22 cellular contexts compared by ENCODE assay signal in the genomic region with DNA sequence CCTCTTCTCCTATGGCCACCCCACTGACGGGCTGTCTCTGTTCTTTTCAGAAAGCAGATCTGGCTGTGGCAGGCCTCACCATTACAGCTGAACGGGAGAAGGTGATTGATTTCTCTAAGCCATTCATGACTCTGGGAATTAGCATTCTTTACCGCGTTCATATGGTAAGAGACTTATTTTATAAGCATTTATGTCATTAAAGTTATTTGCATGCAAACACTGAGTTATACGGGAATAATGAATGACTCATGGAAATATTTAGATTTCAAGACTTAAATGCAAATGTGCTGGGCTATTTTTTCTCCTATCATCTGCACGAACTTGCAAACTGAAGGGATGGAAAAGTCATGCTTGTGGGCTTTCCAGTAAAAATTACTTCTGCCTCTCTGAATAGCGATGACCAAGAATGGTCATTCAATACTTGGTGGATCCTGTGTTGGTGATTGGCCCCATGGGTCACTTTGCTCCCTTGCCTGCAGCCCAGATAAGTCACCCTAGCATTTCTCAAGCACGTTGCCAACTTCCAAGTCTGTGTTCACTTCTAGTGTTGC.
DNase-seq lines count a peak whose midpoint lies in the region; ATAC-seq and TF ChIP-seq lines count a peak whose summit lies in the region.
"Had no signal": no experiment of that assay in that cellular context is flagged by ENCODE, and none has a peak within 500 bp of the region (broad histone marks: within the 10 kb centered on the region; RNA-seq: fewer than 3 reads in every experiment).

No MANE protein-coding gene starts in this region.

- no peaks in the 10 kb centered on the region for H3K36me3 Mint-ChIP-seq in activated CD8-positive, alpha-beta T cell treated with anti-CD3 and anti-CD28 coated beads, Interleukin-2, amount 10 ng/mL, durations not matched to agents 7 days and 5 days (ENCODE audit: low read depth)
- H3K36me3 Mint-ChIP-seq: CD14-positive monocyte had no signal

- CTCF ChIA-PET in IMR-90 (lab: Yijun Ruan, JAX), result no interaction called here
- CTCF ChIA-PET in activated CD8-positive, alpha-beta T cell treated with anti-CD3 and anti-CD28 coated beads, Interleukin-2, amount 10 ng/mL, durations not matched to agents 7 days and 5 days (lab: Charles Lee), result no interaction called here

- H3K27ac Mint-ChIP-seq in activated CD8-positive, alpha-beta T cell treated with anti-CD3 and anti-CD28 coated beads, Interleukin-2, amount 10 ng/mL, durations not matched to agents 7 days and 5 days, result no peak overlapping the region
- H3K27ac Mint-ChIP-seq: CD14-positive monocyte; CD4-positive, alpha-beta T cell; CD8-positive, alpha-beta memory T cell; GM23338; H9; HFFc6 had no signal

- no peak overlapping the region for H2AK9ac ChIP-seq in IMR-90 (replicated peaks; ENCODE audit: low read depth, low read length, poor library complexity)

- TF ChIP-seq CTCF in IMR-90 (conservative IDR thresholded peaks at IDR 0.05; ENCODE audit: low read depth, low read length) (no peak), upper lobe of right lung (IDR thresholded peaks at IDR 0.05) (no peak)

- in situ Hi-C loops in IMR-90 (cut with MboI; ENCODE audit: low sequenced_read_pairs), result no loop called here

- ATAC-seq in IMR-90 (ENCODE audit: low read depth), result peak; percentile 76
- ATAC-seq in upper lobe of right lung, result no peak
- no peak for ATAC-seq in activated CD8-positive, alpha-beta T cell treated with anti-CD3 and anti-CD28 coated beads, Interleukin-2, amount 10 ng/mL, durations not matched to agents 7 days and 5 days
- ATAC-seq: A549, GM23338 had no signal

- peaks cover 5% of the 10 kb centered on the region for H3K9me3 ChIP-seq in IMR-90 (ENCODE audit: control insufficient read depth, insufficient read depth, low read length)
- H3K9me3 ChIP-seq in upper lobe of right lung, result peaks cover 4% of the 10 kb centered on the region
- H3K9me3 ChIP-seq: BE2C had no signal

- H3K9me3 Mint-ChIP-seq in activated CD8-positive, alpha-beta T cell treated with anti-CD3 and anti-CD28 coated beads, Interleukin-2, amount 10 ng/mL, durations not matched to agents 7 days and 5 days (ENCODE audit: insufficient read depth), result peaks cover 7% of the 10 kb centered on the region

- H4K20me1 ChIP-seq in IMR-90 (ENCODE audit: insufficient read depth, low read length), result no peaks in the 10 kb centered on the region
- H4K20me1 ChIP-seq: BLaER1 treated with 17β-estradiol and CSF1 and Interleukin-3, amounts not matched to agents 10 nM and 100 nM had no signal

- DNase-seq in IMR-90, result peak; percentile 20
- peak; percentile 96 to 98 for DNase-seq in NCI-H526 (lab: John Stamatoyannopoulos, UW)
- DNase-seq in astrocyte of the hippocampus (ENCODE audit: low read depth, low spot score), result peak; percentile 22
- peak; percentile 25 for DNase-seq in upper lobe of right lung
- no peak for DNase-seq in NCI-H1436 (lab: John Stamatoyannopoulos, UW)
- no peak for DNase-seq in activated CD8-positive, alpha-beta T cell treated with anti-CD3 and anti-CD28 coated beads, Interleukin-2, amount 10 ng/mL, durations not matched to agents 7 days and 5 days
- no peak for DNase-seq in NCI-H146 treated with DMSO at 0.1 percent for 48 hours (lab: John Stamatoyannopoulos, UW; ENCODE audit: unreplicated experiment)
- DNase-seq: 8988T; ACHN; AML-193; BE2C; CD4-positive, alpha-beta T cell; CD8-positive, alpha-beta memory T cell; DMS53; DMS79 treated with DMSO at 0.1 percent for 48 hours; GF-D8; H9; HFFc6 had no signal

- H3K4ac ChIP-seq in IMR-90 (ENCODE audit: low read depth, low read length), result peak overlapping the region; percentile 56; the same call in 1 of the 2 replicates

- H3K27me3 Mint-ChIP-seq in activated CD8-positive, alpha-beta T cell treated with anti-CD3 and anti-CD28 coated beads, Interleukin-2, amount 10 ng/mL, durations not matched to agents 7 days and 5 days (ENCODE audit: low read depth), result peaks cover 9% of the 10 kb centered on the region

- 80% methylated on average over 1 of the region's 8 CpGs; no CpG with 5 or more reads in 1 of the 2 experiments for WGBS in IMR-90 (ENCODE audit: extremely low coverage in 2 of 2, insufficient read length in 1 of 2), 2 experiments

- no peak overlapping the region for H3K23ac ChIP-seq in IMR-90 (ENCODE audit: low read depth, low read length)

- 0 out of 2 replicates have a peak overlapping the region, but pooled peaks have one; percentile 34 for H2BK20ac ChIP-seq in IMR-90 (ENCODE audit: low read depth, low read length)

- no peak overlapping the region for H4K5ac ChIP-seq in IMR-90 (ENCODE audit: low read depth, low read length)

- H3K27me3 ChIP-seq in IMR-90 (ENCODE audit: control insufficient read depth, insufficient read depth, low read length), result peaks cover 8% of the 10 kb centered on the region
- peaks cover 4% of the 10 kb centered on the region for H3K27me3 ChIP-seq in upper lobe of right lung
- H3K27me3 ChIP-seq: BE2C; BLaER1 treated with 17β-estradiol and CSF1 and Interleukin-3, amounts not matched to agents 10 nM and 100 nM had no signal

- no peaks in the 10 kb centered on the region for H3K4me1 Mint-ChIP-seq in activated CD8-positive, alpha-beta T cell treated with anti-CD3 and anti-CD28 coated beads, Interleukin-2, amount 10 ng/mL, durations not matched to agents 7 days and 5 days (ENCODE audit: low read depth)
- H3K4me1 Mint-ChIP-seq: CD14-positive monocyte; CD8-positive, alpha-beta memory T cell had no signal

- H2AK5ac ChIP-seq in IMR-90 (ENCODE audit: low read depth, low read length), result no peak overlapping the region

- H3K36me3 ChIP-seq in IMR-90 (ENCODE audit: control insufficient read depth, insufficient read depth, low read length) (no peaks in the 10 kb centered on the region), upper lobe of right lung (no peaks in the 10 kb centered on the region)
- H3K36me3 ChIP-seq: BE2C; BLaER1 treated with 17β-estradiol and CSF1 and Interleukin-3, amounts not matched to agents 10 nM and 100 nM had no signal

- no peak overlapping the region for H3K14ac ChIP-seq in IMR-90 (replicated peaks; ENCODE audit: low read depth, low read length)

- H3K56ac ChIP-seq in IMR-90 (ENCODE audit: extremely low read depth, insufficient read depth, low read length), result no peak overlapping the region

- H2BK120ac ChIP-seq in IMR-90 (ENCODE audit: low read depth, low read length), result peak overlapping the region; percentile 57

- no TSS peak for BruUV-seq in IMR-90 (replicated peaks; lab: Mats Ljungman, UMichigan)

- POLR2A ChIA-PET in IMR-90 (lab: Charles Lee; ENCODE audit: unreplicated experiment), result no interaction called here
- POLR2A ChIA-PET in activated CD8-positive, alpha-beta T cell treated with anti-CD3 and anti-CD28 coated beads, Interleukin-2, amount 10 ng/mL, durations not matched to agents 7 days and 5 days (lab: Charles Lee), result no interaction called here

- no peak overlapping the region for H3K4me2 ChIP-seq in IMR-90 (ENCODE audit: low read depth, low read length)
- H3K4me2 ChIP-seq: A549; BLaER1 treated with 17β-estradiol and CSF1 and Interleukin-3, amounts not matched to agents 10 nM and 100 nM; GM23338 had no signal

- no peak overlapping the region for H2BK5ac ChIP-seq in IMR-90 (ENCODE audit: low read depth, low read length, poor library complexity, severe bottlenecking)

- TF ChIP-seq RAD21 in IMR-90 (IDR thresholded peaks at IDR 0.05; ENCODE audit: low read length), result no peak

- dilution Hi-C loops in IMR-90 (cut with HindIII; ENCODE audit: low sequenced_read_pairs, unreplicated experiment), result no loop called here

- H3K4me3 ChIP-seq in IMR-90 (ENCODE audit: insufficient read depth, low read depth, low read length) (no peak overlapping the region), upper lobe of right lung (no peak overlapping the region)
- H3K4me3 ChIP-seq: A549; BLaER1 treated with 17β-estradiol and CSF1 and Interleukin-3, amounts not matched to agents 10 nM and 100 nM; GM23338 had no signal

- no peaks in the 10 kb centered on the region; the same call in 1 of the 2 replicates for H3K9me1 ChIP-seq in IMR-90 (ENCODE audit: insufficient read depth, low read length)

- H3K9ac ChIP-seq in IMR-90 (ENCODE audit: low read depth, low read length), result no peak overlapping the region
- H3K9ac ChIP-seq: BLaER1 treated with 17β-estradiol and CSF1 and Interleukin-3, amounts not matched to agents 10 nM and 100 nM had no signal

- no peaks in the 10 kb centered on the region for H3K79me1 ChIP-seq in IMR-90 (ENCODE audit: low read depth in 1 of 2, low read length in 2 of 2)

- H3K18ac ChIP-seq in IMR-90 (ENCODE audit: low read depth, low read length), result peak overlapping the region; percentile 27; the same call in 1 of the 2 replicates

- peak overlapping the region; percentile 69; the same call in 1 of the 2 replicates for H3K27ac ChIP-seq in IMR-90 (ENCODE audit: insufficient read depth, low read length)
- H3K27ac ChIP-seq in upper lobe of right lung, result no peak overlapping the region
- H3K27ac ChIP-seq: A549; BLaER1 treated with 17β-estradiol and CSF1 and Interleukin-3, amounts not matched to agents 10 nM and 100 nM had no signal

- H4K8ac ChIP-seq in IMR-90 (ENCODE audit: low read depth in 2 of 2, low read length in 2 of 2), result no peak overlapping the region

- H3K4me1 ChIP-seq in IMR-90 (ENCODE audit: control insufficient read depth, insufficient read depth, low read length) (no peaks in the 10 kb centered on the region; the same call in 1 of the 2 replicates), upper lobe of right lung (no peaks in the 10 kb centered on the region)
- H3K4me1 ChIP-seq: A549; BE2C; BLaER1 treated with 17β-estradiol and CSF1 and Interleukin-3, amounts not matched to agents 10 nM and 100 nM had no signal

- peak overlapping the region; percentile 24; the same call in 1 of the 2 replicates for H4K91ac ChIP-seq in IMR-90 (ENCODE audit: insufficient read depth, low read depth, low read length)

- no peak overlapping the region for H2BK15ac ChIP-seq in IMR-90 (ENCODE audit: low read depth, low read length)

- no peak overlapping the region for H3K4me3 Mint-ChIP-seq in activated CD8-positive, alpha-beta T cell treated with anti-CD3 and anti-CD28 coated beads, Interleukin-2, amount 10 ng/mL, durations not matched to agents 7 days and 5 days
- H3K4me3 Mint-ChIP-seq: CD14-positive monocyte; CD4-positive, alpha-beta T cell; CD8-positive, alpha-beta memory T cell; GM23338; H9; HFFc6 had no signal

- no peak overlapping the region for H2AFZ ChIP-seq in IMR-90 (replicated peaks; ENCODE audit: low read length, poor library complexity)
- H2AFZ ChIP-seq: GM23338 had no signal

- no peak for TF ChIP-seq POLR2A in IMR-90 (IDR thresholded peaks at IDR 0.05; ENCODE audit: low read depth, low read length)

- intact Hi-C loops in IMR-90 (cut with micrococcal nuclease) (no loop called here), upper lobe of right lung (cut with DNase I) (no loop called here)

TF ChIP-seq in IMR-90, 13 proteins besides CTCF, POLR2A, EP300 and RAD21 (continues in another document):
- no peak for TF ChIP-seq CHD1 (IDR thresholded peaks at IDR 0.05; ENCODE audit: low read depth, low read length)
- no peak for TF ChIP-seq NFE2L2 (IDR thresholded peaks at IDR 0.05; ENCODE audit: low read depth, low read length)
- no peak for TF ChIP-seq MAFK (IDR thresholded peaks at IDR 0.05; ENCODE audit: low read depth, low read length)
- no peak for TF ChIP-seq FOS (IDR thresholded peaks at IDR 0.05; ENCODE audit: low read depth, low read length)

Comparison
In these comparisons a context has a peak if more than half of its experiments do, and no peak if none do; other contexts are left out.
1. DNase-seq: peak in IMR-90 (single experiment), NCI-H526 (2 of 2), astrocyte of the hippocampus (single experiment) and upper lobe of right lung (single experiment); none in NCI-H1436 (single experiment), activated CD8-positive, alpha-beta T cell treated with anti-CD3 and anti-CD28 coated beads, Interleukin-2, amount 10 ng/mL, durations not matched to agents 7 days and 5 days (single experiment) and NCI-H146 treated with DMSO at 0.1 percent for 48 hours (single experiment).